8 cellular contexts compared by ENCODE assay signal in the genomic region with DNA sequence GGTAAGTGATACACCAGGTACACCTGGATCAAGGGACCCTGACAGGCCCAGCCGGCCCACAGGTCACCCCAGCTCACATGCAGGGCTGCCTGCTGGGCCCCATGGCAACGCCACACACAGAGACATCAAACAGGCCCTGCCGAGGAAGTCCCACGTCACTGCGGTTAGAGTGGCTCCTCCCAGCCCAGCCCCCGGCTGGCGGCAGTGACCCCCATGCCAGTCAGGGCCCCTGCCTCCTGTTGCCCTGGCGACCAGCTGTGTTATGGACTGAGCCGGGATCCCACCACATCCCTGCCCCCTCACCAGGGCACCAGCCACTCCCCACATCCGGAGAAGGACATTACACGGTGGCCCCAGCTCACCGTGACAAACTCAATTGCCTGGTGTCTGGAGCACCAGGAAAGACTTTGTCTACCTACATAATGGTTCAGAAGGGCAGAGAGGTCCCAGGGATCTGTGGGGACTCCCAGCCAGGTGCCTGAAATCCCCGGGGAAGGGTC. TPM values are rescaled to one million over a fixed set of nuclear protein-coding genes. Genes with fewer than 3 reads are reported as not detected.
DNase-seq lines count a peak whose midpoint lies in the region; TF ChIP-seq lines count a peak whose summit lies in the region.

No MANE protein-coding gene starts in this region.

- H3K9ac ChIP-seq in liver (ENCODE audit: low read depth in 1 of 2, low read length in 2 of 2): peak overlapping the region; percentile 62 to 75

- WGBS in liver: 30% methylated on average over 13 of the region's 13 CpGs

- H3K36me3 ChIP-seq in HAP-1 (replicated peaks): no peaks in the 10 kb centered on the region
- no peaks in the 10 kb centered on the region for H3K36me3 ChIP-seq in liver (ENCODE audit: control insufficient read depth in 4 of 4, insufficient read depth in 3 of 4, low read depth in 1 of 4, low read length in 3 of 4)

- H3K27ac ChIP-seq in liver (ENCODE audit: low read depth in 1 of 2, low read length in 2 of 2): peak overlapping the region; percentile 86 to 94

- no peak for TF ChIP-seq RAD21 in liver (IDR thresholded peaks at IDR 0.05)

- H3K27me3 ChIP-seq in HAP-1 (ENCODE audit: low read depth) (no peaks in the 10 kb centered on the region), liver (ENCODE audit: control insufficient read depth in 4 of 4, insufficient read depth in 4 of 4, low read length in 3 of 4) (peaks cover 0 to 3% (median 0%) of the 10 kb centered on the region in 4 donors)

- TF ChIP-seq CTCF in choroid plexus epithelial cell (conservative IDR thresholded peaks at IDR 0.05; ENCODE audit: low read depth, low read length): no peak
- no peak for TF ChIP-seq CTCF in liver (IDR thresholded peaks at IDR 0.05; ENCODE audit: low read depth, low read length, missing input control)

- peaks cover 33% of the 10 kb centered on the region for H3K4me1 ChIP-seq in HAP-1
- peaks cover 0 to 15% (median 13%) of the 10 kb centered on the region in 4 donors for H3K4me1 ChIP-seq in liver (ENCODE audit: control insufficient read depth in 4 of 4, insufficient read depth in 4 of 4, low read length in 3 of 4)

- in situ Hi-C loops in HAP-1 (cut with MboI; ENCODE audit: low sequenced_read_pairs): no loop called here

- H3K9me3 ChIP-seq in HAP-1 (no peaks in the 10 kb centered on the region), liver (ENCODE audit: control insufficient read depth in 4 of 4, low read length in 3 of 4) (no peaks in the 10 kb centered on the region)

- H3K4me3 ChIP-seq in GM08714 (ENCODE audit: low read length) (peak overlapping the region; percentile 56; the same call in 1 of the 2 replicates), HAP-1 (peak overlapping the region; percentile 48), choroid plexus epithelial cell (ENCODE audit: low read depth, low read length) (no peak overlapping the region), liver (ENCODE audit: low read depth in 1 of 3, low read length in 3 of 3) (no peak overlapping the region)

- peak in 1 of 2 experiments; percentile 70 for DNase-seq in HAP-1 (ENCODE audit: low spot score in 2 of 2)
- peak in 2 of 3 experiments; percentile 90 to 92 for DNase-seq in NCI-H1417 (lab: John Stamatoyannopoulos, UW)
- peak; percentile 94 for DNase-seq in activated CD4-positive, alpha-beta T cell treated with anti-CD3 and anti-CD28 coated beads for 1 hour
- peak; percentile 94 for DNase-seq in choroid plexus epithelial cell (ENCODE audit: low read depth)
- DNase-seq in stimulated activated CD4-positive, alpha-beta T cell treated with anti-CD3 and anti-CD28 coated beads, TNF-alpha, amount 100 ng/mL, for 1 hour (ENCODE audit: low read depth in 3 of 3, low spot score in 1 of 3): peak; percentile 67 to 91 (median 84)
- no peak for DNase-seq in NCI-H1105 (lab: John Stamatoyannopoulos, UW)

TF ChIP-seq in liver, 16 proteins besides CTCF, POLR2A, EP300 and RAD21:
- peak; percentile 27 for TF ChIP-seq SP1 (IDR thresholded peaks at IDR 0.05)
- no peak for TF ChIP-seq GABPA (IDR thresholded peaks at IDR 0.05 in 1 of 2, conservative IDR thresholded peaks at IDR 0.05 in 1 of 2)
- no peak for TF ChIP-seq HNF4G (IDR thresholded peaks at IDR 0.05)
- TF ChIP-seq, protein P1, sequence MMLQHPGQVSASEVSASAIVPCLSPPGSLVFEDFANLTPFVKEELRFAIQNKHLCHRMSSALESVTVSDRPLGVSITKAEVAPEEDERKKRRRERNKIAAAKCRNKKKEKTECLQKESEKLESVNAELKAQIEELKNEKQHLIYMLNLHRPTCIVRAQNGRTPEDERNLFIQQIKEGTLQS (IDR thresholded peaks at IDR 0.05): no peak
- TF ChIP-seq, protein P2, sequence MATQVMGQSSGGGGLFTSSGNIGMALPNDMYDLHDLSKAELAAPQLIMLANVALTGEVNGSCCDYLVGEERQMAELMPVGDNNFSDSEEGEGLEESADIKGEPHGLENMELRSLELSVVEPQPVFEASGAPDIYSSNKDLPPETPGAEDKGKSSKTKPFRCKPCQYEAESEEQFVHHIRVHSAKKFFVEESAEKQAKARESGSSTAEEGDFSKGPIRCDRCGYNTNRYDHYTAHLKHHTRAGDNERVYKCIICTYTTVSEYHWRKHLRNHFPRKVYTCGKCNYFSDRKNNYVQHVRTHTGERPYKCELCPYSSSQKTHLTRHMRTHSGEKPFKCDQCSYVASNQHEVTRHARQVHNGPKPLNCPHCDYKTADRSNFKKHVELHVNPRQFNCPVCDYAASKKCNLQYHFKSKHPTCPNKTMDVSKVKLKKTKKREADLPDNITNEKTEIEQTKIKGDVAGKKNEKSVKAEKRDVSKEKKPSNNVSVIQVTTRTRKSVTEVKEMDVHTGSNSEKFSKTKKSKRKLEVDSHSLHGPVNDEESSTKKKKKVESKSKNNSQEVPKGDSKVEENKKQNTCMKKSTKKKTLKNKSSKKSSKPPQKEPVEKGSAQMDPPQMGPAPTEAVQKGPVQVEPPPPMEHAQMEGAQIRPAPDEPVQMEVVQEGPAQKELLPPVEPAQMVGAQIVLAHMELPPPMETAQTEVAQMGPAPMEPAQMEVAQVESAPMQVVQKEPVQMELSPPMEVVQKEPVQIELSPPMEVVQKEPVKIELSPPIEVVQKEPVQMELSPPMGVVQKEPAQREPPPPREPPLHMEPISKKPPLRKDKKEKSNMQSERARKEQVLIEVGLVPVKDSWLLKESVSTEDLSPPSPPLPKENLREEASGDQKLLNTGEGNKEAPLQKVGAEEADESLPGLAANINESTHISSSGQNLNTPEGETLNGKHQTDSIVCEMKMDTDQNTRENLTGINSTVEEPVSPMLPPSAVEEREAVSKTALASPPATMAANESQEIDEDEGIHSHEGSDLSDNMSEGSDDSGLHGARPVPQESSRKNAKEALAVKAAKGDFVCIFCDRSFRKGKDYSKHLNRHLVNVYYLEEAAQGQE (IDR thresholded peaks at IDR 0.05): no peak
- TF ChIP-seq, protein P3, sequence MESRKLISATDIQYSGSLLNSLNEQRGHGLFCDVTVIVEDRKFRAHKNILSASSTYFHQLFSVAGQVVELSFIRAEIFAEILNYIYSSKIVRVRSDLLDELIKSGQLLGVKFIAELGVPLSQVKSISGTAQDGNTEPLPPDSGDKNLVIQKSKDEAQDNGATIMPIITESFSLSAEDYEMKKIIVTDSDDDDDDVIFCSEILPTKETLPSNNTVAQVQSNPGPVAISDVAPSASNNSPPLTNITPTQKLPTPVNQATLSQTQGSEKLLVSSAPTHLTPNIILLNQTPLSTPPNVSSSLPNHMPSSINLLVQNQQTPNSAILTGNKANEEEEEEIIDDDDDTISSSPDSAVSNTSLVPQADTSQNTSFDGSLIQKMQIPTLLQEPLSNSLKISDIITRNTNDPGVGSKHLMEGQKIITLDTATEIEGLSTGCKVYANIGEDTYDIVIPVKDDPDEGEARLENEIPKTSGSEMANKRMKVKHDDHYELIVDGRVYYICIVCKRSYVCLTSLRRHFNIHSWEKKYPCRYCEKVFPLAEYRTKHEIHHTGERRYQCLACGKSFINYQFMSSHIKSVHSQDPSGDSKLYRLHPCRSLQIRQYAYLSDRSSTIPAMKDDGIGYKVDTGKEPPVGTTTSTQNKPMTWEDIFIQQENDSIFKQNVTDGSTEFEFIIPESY (IDR thresholded peaks at IDR 0.05): no peak

RNA-seq across cellular contexts. Expression of a gene that starts 30.4 kb away (rescaled TPM):
- not detected for total RNA-seq in liver
- polyA plus RNA-seq in liver: not detected

RNA-seq across cellular contexts. Expression of a gene that starts 51.3 kb away (rescaled TPM):
- 1 to 10 TPM; 1.6 to 2.2 TPM for total RNA-seq in liver
- polyA plus RNA-seq in liver: under 1 TPM; 0.14 to 0.75 TPM

RNA-seq across cellular contexts. Expression of a gene that starts 59.3 kb away (rescaled TPM):
- total RNA-seq in liver: 1 to 10 TPM in 1 of 2 donors, under 1 TPM in 1; 0.42 to 5.3 TPM
- polyA plus RNA-seq in liver: under 1 TPM; 0.46 to 0.51 TPM

RNA-seq across cellular contexts. Expression of a gene that starts 59.4 kb away (rescaled TPM):
- 10 to 100 TPM in 1 of 2 donors, 1 to 10 TPM in 1; 7.4 to 12.0 TPM for total RNA-seq in liver
- polyA plus RNA-seq in liver: 10 to 100 TPM in 1 of 2 donors, 1 to 10 TPM in 1; 8.4 to 11.5 TPM

Comparison
In these comparisons a context has a peak if more than half of its experiments do, and no peak if none do; other contexts are left out.
1. H3K4me3 ChIP-seq: peak in GM08714 (single experiment) and HAP-1 (single experiment); none in choroid plexus epithelial cell (single experiment) and liver (0 of 3).